ENCODE assay signal across 8 cellular contexts in genomic region chr16:68234188-68235104, GRCh38. TPM values are rescaled to one million over a fixed set of nuclear protein-coding genes. Genes with fewer than 3 reads are reported as not detected.
DNase-seq lines count a peak whose midpoint lies in the region; ATAC-seq and TF ChIP-seq lines count a peak whose summit lies in the region.

No MANE protein-coding gene starts in this region.

- H3K27me3 ChIP-seq in H9 (ENCODE audit: insufficient read depth, low read length) (no peaks in the 10 kb centered on the region), trophoblast cell (ENCODE audit: insufficient read depth, low read length) (no peaks in the 10 kb centered on the region)

- intact Hi-C loops in Right ventricle myocardium inferior (cut with DNase I) = no loop called here

- H3K4me1 ChIP-seq in H9 (ENCODE audit: insufficient read depth, low read length) (no peaks in the 10 kb centered on the region; the same call in 1 of the 2 replicates), trophoblast cell (ENCODE audit: control insufficient read depth in 1 of 2, insufficient read depth in 2 of 2, low read length in 2 of 2) (peaks cover 26 to 30% of the 10 kb centered on the region in 2 experiments)

- no peak overlapping the region for H2BK5ac ChIP-seq in H9 (ENCODE audit: insufficient read length, low read length)
- no peak overlapping the region for H2BK5ac ChIP-seq in trophoblast cell (ENCODE audit: low read depth, low read length, poor library complexity)

- no peak overlapping the region for H3K56ac ChIP-seq in H9 (ENCODE audit: insufficient read length, low read depth, low read length)

- TF ChIP-seq CTCF in H9 (conservative IDR thresholded peaks at IDR 0.05) = no peak; the same call in 2 of the 3 replicates

- no peak overlapping the region for H2BK12ac ChIP-seq in H9 (ENCODE audit: insufficient read length, low read depth, low read length)
- H2BK12ac ChIP-seq in trophoblast cell (ENCODE audit: low read length) = no peak overlapping the region

- H3K79me2 ChIP-seq in H9 (ENCODE audit: insufficient read depth, low read length) (no peaks in the 10 kb centered on the region; the same call in 1 of the 2 replicates), trophoblast cell (ENCODE audit: control insufficient read depth, insufficient read depth, low read length, poor library complexity) (peaks cover 20% of the 10 kb centered on the region)

- H3T11ph ChIP-seq in H9 (ENCODE audit: low read length) = no peak overlapping the region

- H3K4me3 Mint-ChIP-seq in H9 = peak overlapping the region; percentile 80 to 89

- no peaks in the 10 kb centered on the region; a peak in 1 of 5 replicates for H3K9me3 Mint-ChIP-seq in H9

- H3K18ac ChIP-seq in H9 (ENCODE audit: insufficient read length, low read depth, low read length) (no peak overlapping the region), trophoblast cell (ENCODE audit: low read length) (peak overlapping the region; percentile 24)

- no peak overlapping the region for H2BK20ac ChIP-seq in H9 (ENCODE audit: low read depth, low read length, poor library complexity, severe bottlenecking)

- no peak overlapping the region for H2BK15ac ChIP-seq in H9 (ENCODE audit: low read depth, low read length)

- no peak for ATAC-seq in Right ventricle myocardium inferior
- no peak for ATAC-seq in HG03139 (IDR thresholded peaks at IDR 0.05; ENCODE audit: unreplicated experiment)
- ATAC-seq in GM18868 (IDR thresholded peaks at IDR 0.05; ENCODE audit: unreplicated experiment) = no peak

- no CpG with 5 or more reads among the region's 13 CpGs for WGBS in H9 (ENCODE audit: extremely low coverage, insufficient read length, low lambda C conversion rate)
- no CpG with 5 or more reads among the region's 13 CpGs for WGBS in trophoblast cell (ENCODE audit: extremely low coverage, insufficient coverage, insufficient read length)

- no peaks in the 10 kb centered on the region for H4K20me1 ChIP-seq in H9 (ENCODE audit: control insufficient read depth, insufficient read depth, insufficient read length)

- H3K4ac ChIP-seq in H9 (ENCODE audit: low read depth, low read length) (no peak overlapping the region), trophoblast cell (ENCODE audit: low read depth, low read length) (peak overlapping the region; percentile 5)

- H4K91ac ChIP-seq in H9 (ENCODE audit: insufficient read length, low read depth, low read length) (no peak overlapping the region), trophoblast cell (ENCODE audit: low read depth, low read length) (no peak overlapping the region)

- no peak overlapping the region for H4K5ac ChIP-seq in H9 (ENCODE audit: insufficient read length, low read depth, low read length)

- no peak overlapping the region; the same call in 1 of the 2 replicates for H3K14ac ChIP-seq in H9 (ENCODE audit: insufficient read depth, low read length)
- no peak overlapping the region for H3K14ac ChIP-seq in trophoblast cell (ENCODE audit: low read length)

- H3K79me1 ChIP-seq in H9 (ENCODE audit: insufficient read depth, low read depth, low read length, poor library complexity, severe bottlenecking) = no peaks in the 10 kb centered on the region
- peaks cover 25% of the 10 kb centered on the region for H3K79me1 ChIP-seq in trophoblast cell (ENCODE audit: low read length)

- DNase-seq in H9 = peak; percentile 86
- DNase-seq in NCI-H510A treated with DMSO at 0.1 percent for 48 hours (lab: John Stamatoyannopoulos, UW) = peak; percentile 92
- peak; percentile 27 to 29 for DNase-seq in erythroblast (lab: John Stamatoyannopoulos, UW)
- DNase-seq in trophoblast cell = peak; percentile 80 to 88
- no peak for DNase-seq in Right ventricle myocardium inferior (ENCODE audit: missing footprints)
- no peak for DNase-seq in NK-92 (lab: John Stamatoyannopoulos, UW; ENCODE audit: unreplicated experiment)

- peaks cover 8 to 40% (median 38%) of the 10 kb centered on the region in 3 experiments for H3K36me3 Mint-ChIP-seq in H9 (ENCODE audit: insufficient read depth in 1 of 3, low read depth in 3 of 3)

- peaks cover 14% of the 10 kb centered on the region for H3K23me2 ChIP-seq in H9 (ENCODE audit: insufficient read length, low read depth, low read length, poor library complexity, severe bottlenecking)

- H3K9ac ChIP-seq in H9 (ENCODE audit: extremely low read depth, insufficient read length, low read length) (no peak overlapping the region), trophoblast cell (ENCODE audit: low read length) (no peak overlapping the region)

- H2AK5ac ChIP-seq in H9 (ENCODE audit: insufficient read length, low read length) (no peak overlapping the region), trophoblast cell (ENCODE audit: low read length) (no peak overlapping the region)

- H3K4me1 Mint-ChIP-seq in H9 = peaks cover 24 to 29% of the 10 kb centered on the region in 2 experiments

- no peak overlapping the region for H3K23ac ChIP-seq in H9 (ENCODE audit: insufficient read length, low read depth, low read length)
- no peak overlapping the region for H3K23ac ChIP-seq in trophoblast cell (ENCODE audit: low read length)

- peaks cover 33 to 35% of the 10 kb centered on the region in 2 experiments for H3K36me3 ChIP-seq in trophoblast cell (ENCODE audit: control insufficient read depth in 1 of 2, insufficient read depth in 2 of 2, low read length in 2 of 2)

- peak overlapping the region in 2 of 3 experiments; percentile 25 to 53; a peak in 5 of 7 replicates for H3K27ac Mint-ChIP-seq in H9

- no peak for TF ChIP-seq POLR2A in erythroblast (IDR thresholded peaks at IDR 0.05; ENCODE audit: low read length)

- peak overlapping the region; percentile 69 for H3K4me2 ChIP-seq in H9 (ENCODE audit: insufficient read depth, insufficient read length, low read length)
- H3K4me2 ChIP-seq in trophoblast cell (ENCODE audit: low read length) = peak overlapping the region; percentile 98

- no peak overlapping the region for H4K8ac ChIP-seq in H9 (replicated peaks; ENCODE audit: insufficient read length, low read depth, low read length)
- no peak overlapping the region for H4K8ac ChIP-seq in trophoblast cell (ENCODE audit: low read depth, low read length)

- H2AFZ ChIP-seq in H9 (ENCODE audit: low read length) (no peak overlapping the region), trophoblast cell (ENCODE audit: insufficient read depth, low read length, poor library complexity) (peak overlapping the region; percentile 7)

- H3K27ac ChIP-seq in H9 (ENCODE audit: insufficient read length, low read depth, low read length) (no peak overlapping the region), trophoblast cell (ENCODE audit: low read depth, low read length) (peak overlapping the region; percentile 79)

- no peaks in the 10 kb centered on the region for H3K9me3 ChIP-seq in H9 (ENCODE audit: control insufficient read depth, low read depth, low read length)
- H3K9me3 ChIP-seq in trophoblast cell (ENCODE audit: insufficient read depth, low read depth, low read length) = no peaks in the 10 kb centered on the region

- peaks cover 4% of the 10 kb centered on the region for H3K27me3 Mint-ChIP-seq in H9 (ENCODE audit: low read depth)

- no peak overlapping the region for H2BK120ac ChIP-seq in H9 (ENCODE audit: low read depth, low read length, poor library complexity, severe bottlenecking)
- H2BK120ac ChIP-seq in trophoblast cell (ENCODE audit: insufficient read depth, low read length, poor library complexity) = no peak overlapping the region

- peak overlapping the region; percentile 80 for H3K4me3 ChIP-seq in trophoblast cell (ENCODE audit: low read depth, low read length)

- no peak overlapping the region for H4K12ac ChIP-seq in trophoblast cell (ENCODE audit: low read depth, low read length)

RNA-seq across cellular contexts. Expression of gene ESRP2, which starts 1.5 kb away (rescaled TPM):
- total RNA-seq in H9 (2021) (59.3 and 59.5 TPM in 2 replicates), Right ventricle myocardium inferior (0.41 TPM)
- 30.4 and 31.7 TPM in 2 replicates for polyA plus RNA-seq in trophoblast cell (2013)

RNA-seq across cellular contexts. Expression of gene PLA2G15, which starts 10.7 kb away (rescaled TPM):
- total RNA-seq in H9 (2021) (11.0 TPM in 2 replicates), Right ventricle myocardium inferior (43.8 TPM)
- 22.1 and 24.6 TPM in 2 replicates for polyA plus RNA-seq in trophoblast cell (2013)

RNA-seq across cellular contexts. Expression of gene SLC7A6, which starts 29.9 kb away (rescaled TPM):
- 20.1 and 21.1 TPM in 2 replicates for total RNA-seq in H9 (2021)
- 65.1 and 75.5 TPM in 2 replicates for polyA plus RNA-seq in trophoblast cell (2013)
- 33.7 TPM for total RNA-seq in Right ventricle myocardium inferior

Comparison
In these comparisons a context has a peak if more than half of its experiments do, and no peak if none do; other contexts are left out.
1. DNase-seq: peak in H9 (single experiment), NCI-H510A treated with DMSO at 0.1 percent for 48 hours (single experiment), erythroblast (2 of 2) and trophoblast cell (2 of 2); none in Right ventricle myocardium inferior (single experiment) and NK-92 (single experiment).
2. RNA of gene ESRP2, which starts 1.5 kb away (total RNA-seq): 59.3 to 59.5 TPM in H9; 0.41 TPM in Right ventricle myocardium inferior (single experiment); every median in the first group is over 10 times any median in the second.